Comparison of ENCODE assay signal across 9 cellular contexts in genomic region chr9:129945314-129945713, GRCh38.
DNase-seq lines count a peak whose midpoint lies in the region; ATAC-seq and TF ChIP-seq lines count a peak whose summit lies in the region.
"Had no signal": no experiment of that assay in that cellular context is flagged by ENCODE, and none has a peak within 500 bp of the region (broad histone marks: within the 10 kb centered on the region; RNA-seq: fewer than 3 reads in every experiment).

No MANE protein-coding gene starts in this region.

- in situ Hi-C loops in KBM-7 (cut with MboI; ENCODE audit: low pct_unique_long_range_greater_than_20kb, low sequenced_read_pairs), result no loop called here

- H3K4me1 Mint-ChIP-seq in T-helper 17 cell (peaks cover 33% of the 10 kb centered on the region), WTC11 (no peaks in the 10 kb centered on the region)

- H3K4me3 ChIP-seq in left ventricle myocardium inferior, result no peak overlapping the region
- H3K4me3 ChIP-seq in stomach smooth muscle (ENCODE audit: low read length in 2 of 2), result no peak overlapping the region

- intact Hi-C loops in left ventricle myocardium inferior (cut with micrococcal nuclease), result no loop called here

- TF ChIP-seq CTCF in left ventricle myocardium inferior (IDR thresholded peaks at IDR 0.05; ENCODE audit: borderline replicate concordance) (no peak), WTC11 (IDR thresholded peaks at IDR 0.05) (no peak)

- peaks cover 4% of the 10 kb centered on the region for H3K9me3 ChIP-seq in T-helper 17 cell (ENCODE audit: control insufficient read depth, low read length, poor library complexity, severe bottlenecking)
- peaks cover 12% of the 10 kb centered on the region for H3K9me3 ChIP-seq in left ventricle myocardium inferior (replicated peaks)
- no peaks in the 10 kb centered on the region for H3K9me3 ChIP-seq in stomach smooth muscle (ENCODE audit: control insufficient read depth in 2 of 2, low read length in 2 of 2)

- H3K27me3 Mint-ChIP-seq in T-helper 17 cell (no peaks in the 10 kb centered on the region), WTC11 (ENCODE audit: low read depth) (no peaks in the 10 kb centered on the region)

- no peaks in the 10 kb centered on the region for H3K27me3 ChIP-seq in left ventricle myocardium inferior (ENCODE audit: low read depth)
- no peaks in the 10 kb centered on the region for H3K27me3 ChIP-seq in stomach smooth muscle (ENCODE audit: control insufficient read depth in 1 of 2, insufficient read depth in 2 of 2, low read length in 2 of 2)

- POLR2A ChIA-PET in WTC11 (lab: Charles Lee), result no interaction called here

- H3K4me3 Mint-ChIP-seq in T-helper 17 cell (peak overlapping the region; percentile 12), WTC11 (no peak overlapping the region)

- H3K36me3 ChIP-seq in left ventricle myocardium inferior, result peaks cover 13% of the 10 kb centered on the region
- peaks cover 0 to 2% of the 10 kb centered on the region in 2 donors for H3K36me3 ChIP-seq in stomach smooth muscle (ENCODE audit: control insufficient read depth in 2 of 2, insufficient read depth in 2 of 2, low read length in 2 of 2)

- ATAC-seq in T-helper 17 cell, result peak; percentile 59
- ATAC-seq in WTC11, result no peak
- ATAC-seq in HG02610 (IDR thresholded peaks at IDR 0.05; ENCODE audit: unreplicated experiment), result no peak
- no peak for ATAC-seq in GM21447 (IDR thresholded peaks at IDR 0.05; ENCODE audit: unreplicated experiment)

- H3K36me3 Mint-ChIP-seq in T-helper 17 cell (ENCODE audit: low read depth) (peaks cover 2% of the 10 kb centered on the region), WTC11 (peaks cover 17% of the 10 kb centered on the region)

- peak overlapping the region in 1 of 2 donors; percentile 41 for H3K9ac ChIP-seq in stomach smooth muscle (ENCODE audit: low read length in 2 of 2)

- H3K4me1 ChIP-seq in left ventricle myocardium inferior, result peaks cover 5% of the 10 kb centered on the region
- peaks cover 27% of the 10 kb centered on the region for H3K4me1 ChIP-seq in stomach smooth muscle (ENCODE audit: control insufficient read depth, insufficient read depth, low read length)

- DNase-seq in KBM-7, result peak; percentile 28
- no peak for DNase-seq in T-helper 17 cell
- DNase-seq in left ventricle myocardium inferior, result no peak
- DNase-seq in WTC11 (ENCODE audit: low spot score), result no peak
- DNase-seq in NCI-H69 (lab: John Stamatoyannopoulos, UW), result no peak
- DNase-seq: right cardiac atrium had no signal

- H3K27ac ChIP-seq in left ventricle myocardium inferior (replicated peaks) (peak overlapping the region; percentile 53), stomach smooth muscle (ENCODE audit: low read length) (peak overlapping the region; percentile 93)

- peak overlapping the region; percentile 98 for H3K27ac Mint-ChIP-seq in T-helper 17 cell
- H3K27ac Mint-ChIP-seq in WTC11, result no peak overlapping the region

- CTCF ChIA-PET in WTC11 (lab: Charles Lee), result no interaction called here

- peaks cover 12% of the 10 kb centered on the region for H3K9me3 Mint-ChIP-seq in WTC11

TF ChIP-seq in WTC11, 78 proteins besides CTCF, POLR2A, EP300 and RAD21:
- TF ChIP-seq MYBL2 (CRISPR knock-in tag; IDR thresholded peaks at IDR 0.05) (no peak), MLX (CRISPR knock-in tag; IDR thresholded peaks at IDR 0.05) (no peak), MAX (CRISPR knock-in tag; IDR thresholded peaks at IDR 0.05) (no peak), ZBTB21 (CRISPR knock-in tag; IDR thresholded peaks at IDR 0.05; ENCODE audit: borderline replicate concordance) (no peak), ZNF396 (CRISPR knock-in tag; IDR thresholded peaks at IDR 0.05; ENCODE audit: borderline replicate concordance) (no peak), E2F1 (CRISPR knock-in tag; IDR thresholded peaks at IDR 0.05) (no peak), ZNF423 (CRISPR knock-in tag; IDR thresholded peaks at IDR 0.05) (no peak), ERG (CRISPR knock-in tag; IDR thresholded peaks at IDR 0.05) (no peak), EMX1 (CRISPR knock-in tag; IDR thresholded peaks at IDR 0.05) (no peak), TEAD1 (CRISPR knock-in tag; IDR thresholded peaks at IDR 0.05) (no peak), STAT6 (CRISPR knock-in tag; conservative IDR thresholded peaks at IDR 0.05; ENCODE audit: low read depth) (no peak), JAZF1 (CRISPR knock-in tag; IDR thresholded peaks at IDR 0.05) (no peak), GTF2I (CRISPR knock-in tag; conservative IDR thresholded peaks at IDR 0.05) (no peak), OVOL2 (CRISPR knock-in tag; IDR thresholded peaks at IDR 0.05; ENCODE audit: borderline replicate concordance) (no peak), ZBTB43 (CRISPR knock-in tag; IDR thresholded peaks at IDR 0.05) (no peak), TEAD4 (CRISPR knock-in tag; IDR thresholded peaks at IDR 0.05) (no peak), KAT7 (CRISPR knock-in tag; IDR thresholded peaks at IDR 0.05; ENCODE audit: borderline replicate concordance) (no peak)
